29 cellular contexts compared by ENCODE assay signal in genomic region chr22:23262474-23263332, GRCh38.
DNase-seq lines count a peak whose midpoint lies in the region; ATAC-seq, FAIRE-seq and TF ChIP-seq lines count a peak whose summit lies in the region.
"Had no signal": no experiment of that assay in that cellular context is flagged by ENCODE, and none has a peak within 500 bp of the region (broad histone marks: within the 10 kb centered on the region; RNA-seq: fewer than 3 reads in every experiment).

No MANE protein-coding gene starts in this region.

- no peak for FAIRE-seq in HepG2 (lab: Jason Lieb, UNC)
- FAIRE-seq: A204.1, endothelial cell of umbilical vein, GM18507, H54 had no signal

- CTCF ChIA-PET in HepG2 (lab: Yijun Ruan, JAX; ENCODE audit: low intra/inter-chr PET ratio, low total read pairs) = no interaction called here

- TF ChIP-seq EP300 in HepG2 (IDR thresholded peaks at IDR 0.05; ENCODE audit: low read depth in 2 of 2, low read length in 2 of 2) (no peak), HepG2 (CRISPR knock-in tag; IDR thresholded peaks at IDR 0.05; ENCODE audit: borderline replicate concordance) (no peak)

- no peaks in the 10 kb centered on the region for H3K27me3 Mint-ChIP-seq in nephron progenitor cell (ENCODE audit: low read depth, poor library complexity)
- H3K27me3 Mint-ChIP-seq: brain had no signal

- H3K27ac ChIP-seq in liver (ENCODE audit: low read depth in 1 of 2, low read length in 2 of 2) (peak overlapping the region; percentile 14 to 68), HepG2 (ENCODE audit: extremely low read length, insufficient read depth, low read length) (no peak overlapping the region), brain microvascular endothelial cell (peak overlapping the region; percentile 16), body of pancreas (no peak overlapping the region), thyroid gland (peak overlapping the region in 1 of 3 donors; percentile 28)
- H3K27ac ChIP-seq: gastrocnemius medialis, upper lobe of right lung had no signal

- DNase-seq in HepG2 (ENCODE audit: low spot score) (no peak), brain microvascular endothelial cell (no peak), nephron progenitor cell (peak; percentile 52), HPDE6-E6E7 (ENCODE audit: extremely low spot score) (no peak), body of pancreas (no peak), thyroid gland (no peak)
- DNase-seq in activated T-cell treated with anti-CD3 and anti-CD28 coated beads, Interleukin-2, amount 50 U/mL, for 1 hour = no peak
- DNase-seq: activated CD4-positive, alpha-beta T cell treated with anti-CD3 and anti-CD28 coated beads, Interleukin-2, amount 50 U/mL, for 4 hours; activated CD4-positive, CD25-positive, alpha-beta regulatory T cell; activated naive CD4-positive, alpha-beta T cell treated with anti-CD3 and anti-CD28 coated beads for 36 hours; adrenal gland; DMS 273 treated with DMSO at 0.1 percent for 48 hours; gastrocnemius medialis; Kasumi-1; NCI-H1417 treated with DMSO at 0.1 percent for 48 hours; NCI-H2081; NCI-H2227 treated with DMSO at 0.1 percent for 48 hours; NCI-H526; PC-3; SK-N-SH; stimulated activated CD4-positive, alpha-beta T cell treated with anti-CD3 and anti-CD28 coated beads, Interleukin-2, amount 100 ng/mL, for 48 hours; upper lobe of right lung had no signal

- no peaks in the 10 kb centered on the region for H3K79me2 ChIP-seq in HepG2 (ENCODE audit: insufficient read depth, low read length)

- peaks cover 12 to 17% (median 15%) of the 10 kb centered on the region in 4 donors for H3K4me1 ChIP-seq in liver (ENCODE audit: control insufficient read depth in 4 of 4, insufficient read depth in 4 of 4, low read length in 3 of 4)
- no peaks in the 10 kb centered on the region for H3K4me1 ChIP-seq in HepG2 (ENCODE audit: insufficient read depth, low read length)
- H3K4me1 ChIP-seq in body of pancreas = no peaks in the 10 kb centered on the region
- peaks cover 26 to 40% of the 10 kb centered on the region in 2 donors for H3K4me1 ChIP-seq in thyroid gland

- no peak overlapping the region for H3K4me3 ChIP-seq in liver (ENCODE audit: low read depth in 1 of 3, low read length in 3 of 3)
- H3K4me3 ChIP-seq in HepG2 (replicated peaks in 1 of 3; ENCODE audit: insufficient read depth in 1 of 3, low read depth in 2 of 3, low read length in 3 of 3) = no peak overlapping the region
- no peak overlapping the region for H3K4me3 ChIP-seq in brain microvascular endothelial cell (ENCODE audit: low read depth, low read length)
- no peak overlapping the region for H3K4me3 ChIP-seq in body of pancreas
- no peak overlapping the region for H3K4me3 ChIP-seq in thyroid gland (replicated peaks in 1 of 3)
- H3K4me3 ChIP-seq: adrenal gland, gastrocnemius medialis, upper lobe of right lung had no signal

- peaks cover 26% of the 10 kb centered on the region for H3K36me3 Mint-ChIP-seq in nephron progenitor cell (ENCODE audit: low read depth)

- in situ Hi-C loops in HepG2 (cut with HindIII; ENCODE audit: extremely low pct_ligation_motif_present, low pct_unique_long_range_greater_than_20kb) (no loop called here), brain microvascular endothelial cell (cut with HindIII; ENCODE audit: low pct_ligation_motif_present, low sequenced_read_pairs) (no loop called here)

- no peaks in the 10 kb centered on the region for H3K9me3 Mint-ChIP-seq in nephron progenitor cell
- H3K9me3 Mint-ChIP-seq: activated naive CD4-positive, alpha-beta T cell treated with anti-CD3 and anti-CD28 coated beads for 36 hours; brain had no signal

- no peak overlapping the region for H3K4me2 ChIP-seq in HepG2 (ENCODE audit: low read depth, low read length)
- H3K4me2 ChIP-seq: SK-N-SH had no signal

- H3K4me1 Mint-ChIP-seq in nephron progenitor cell = peaks cover 52% of the 10 kb centered on the region

- intact Hi-C loops in HepG2 (cut with micrococcal nuclease; ENCODE audit: unreplicated experiment) = no loop called here
- intact Hi-C loops in body of pancreas (cut with DNase I) = no loop called here
- intact Hi-C loops in thyroid gland (cut with DNase I) = no loop called here

- H2AFZ ChIP-seq in HepG2 (ENCODE audit: low read length) = no peak overlapping the region

- H3K4me3 Mint-ChIP-seq in nephron progenitor cell = no peak overlapping the region
- H3K4me3 Mint-ChIP-seq: activated naive CD4-positive, alpha-beta T cell treated with anti-CD3 and anti-CD28 coated beads for 36 hours; brain had no signal

- H3K27ac Mint-ChIP-seq in nephron progenitor cell = no peak overlapping the region

- ATAC-seq in HepG2 (no peak), body of pancreas (no peak)
- ATAC-seq: gastrocnemius medialis, PC-3, Right ventricle myocardium inferior had no signal

- H3K9me3 ChIP-seq in liver (ENCODE audit: control insufficient read depth in 4 of 4, low read length in 3 of 4) (no peaks in the 10 kb centered on the region), HepG2 (ENCODE audit: low read length) (no peaks in the 10 kb centered on the region), body of pancreas (no peaks in the 10 kb centered on the region), thyroid gland (no peaks in the 10 kb centered on the region)
- H3K9me3 ChIP-seq: adrenal gland, gastrocnemius medialis, SK-N-SH, upper lobe of right lung had no signal

- TF ChIP-seq CTCF in liver (IDR thresholded peaks at IDR 0.05; ENCODE audit: low read depth, low read length, missing input control) (no peak), HepG2 (CRISPR knock-in tag; IDR thresholded peaks at IDR 0.05) (no peak), brain microvascular endothelial cell (IDR thresholded peaks at IDR 0.05; ENCODE audit: low read depth, low read length, missing control alignments) (no peak), nephron progenitor cell (IDR thresholded peaks at IDR 0.05) (no peak), body of pancreas (IDR thresholded peaks at IDR 0.05) (no peak), thyroid gland (IDR thresholded peaks at IDR 0.05) (no peak)

- 82% methylated on average over 60 of the region's 60 CpGs for WGBS in liver
- WGBS in HepG2 (ENCODE audit: low lambda C conversion rate) = 98% methylated on average over 55 of the region's 60 CpGs
- WGBS in body of pancreas, 2 donors = 87 to 90% methylated on average over 50 to 57 of the region's 60 CpGs
- 80 to 84% methylated on average over 58 to 59 of the region's 60 CpGs for WGBS in thyroid gland, 2 donors

- no peak overlapping the region for H3K9ac ChIP-seq in liver (ENCODE audit: low read depth in 1 of 2, low read length in 2 of 2)
- H3K9ac ChIP-seq in HepG2 (ENCODE audit: insufficient read depth, low read depth, low read length) = no peak overlapping the region
- H3K9ac ChIP-seq: SK-N-SH had no signal

- no peaks in the 10 kb centered on the region; the same call in 1 of the 2 replicates for H4K20me1 ChIP-seq in HepG2 (ENCODE audit: insufficient read depth, low read length)

- BruUV-seq in HepG2 (replicated peaks; lab: Mats Ljungman, UMichigan) = no TSS peak

- TF ChIP-seq POLR2A in HepG2 (IDR thresholded peaks at IDR 0.05; ENCODE audit: insufficient read depth in 1 of 2, low read depth in 2 of 2, low read length in 2 of 2) = no peak
- no peak for TF ChIP-seq POLR2A in body of pancreas (IDR thresholded peaks at IDR 0.05)
- no peak for TF ChIP-seq POLR2A in thyroid gland (IDR thresholded peaks at IDR 0.05)

- TF ChIP-seq RAD21 in liver (IDR thresholded peaks at IDR 0.05) (no peak), HepG2 (CRISPR knock-in tag; IDR thresholded peaks at IDR 0.05) (no peak)

- H3K27me3 ChIP-seq in liver (ENCODE audit: control insufficient read depth in 4 of 4, insufficient read depth in 4 of 4, low read length in 3 of 4) (no peaks in the 10 kb centered on the region), HepG2 (ENCODE audit: control insufficient read depth in 1 of 2, insufficient read depth in 2 of 2, low read length in 2 of 2) (no peaks in the 10 kb centered on the region), brain microvascular endothelial cell (replicated peaks) (peaks cover 2% of the 10 kb centered on the region), body of pancreas (no peaks in the 10 kb centered on the region), thyroid gland (no peaks in the 10 kb centered on the region)
- H3K27me3 ChIP-seq: adrenal gland, gastrocnemius medialis, upper lobe of right lung had no signal

- H3K36me3 ChIP-seq in liver (ENCODE audit: control insufficient read depth in 4 of 4, insufficient read depth in 3 of 4, low read depth in 1 of 4, low read length in 3 of 4) (peaks cover 0 to 8% (median 2%) of the 10 kb centered on the region in 4 donors), HepG2 (replicated peaks in 1 of 2; ENCODE audit: control insufficient read depth in 1 of 2, insufficient read depth in 2 of 2, low read length in 2 of 2) (peaks cover 25 to 80% of the 10 kb centered on the region in 2 experiments; a peak in 4 of 5 replicates), brain microvascular endothelial cell (replicated peaks) (peaks cover 68% of the 10 kb centered on the region), body of pancreas (replicated peaks in 1 of 2; ENCODE audit: insufficient read depth in 1 of 2, low read depth in 2 of 2) (peaks cover 0 to 12% of the 10 kb centered on the region in 2 donors), thyroid gland (peaks cover 10 to 15% of the 10 kb centered on the region in 2 donors)

- POLR2A ChIA-PET in HepG2 (lab: Yijun Ruan, JAX) = no interaction called here

TF ChIP-seq in liver, 16 proteins besides CTCF, POLR2A, EP300 and RAD21:
- TF ChIP-seq NR2F2 (IDR thresholded peaks at IDR 0.05) = peak; percentile 31
- no peak for TF ChIP-seq HNF4G (IDR thresholded peaks at IDR 0.05)
TF ChIP-seq in liver: peak in this region for 1.

TF ChIP-seq in HepG2, 621 proteins besides CTCF, POLR2A, EP300 and RAD21 (continues in another document):
- TF ChIP-seq SNAPC2 (CRISPR knock-in tag; IDR thresholded peaks at IDR 0.05) (no peak), TCF7 (IDR thresholded peaks at IDR 0.05; ENCODE audit: low read depth) (no peak), ZBTB38 (CRISPR knock-in tag; IDR thresholded peaks at IDR 0.05) (no peak), CENPBD1 (CRISPR knock-in tag; IDR thresholded peaks at IDR 0.05; ENCODE audit: borderline replicate concordance, low read depth) (no peak), PHF5A (CRISPR knock-in tag; IDR thresholded peaks at IDR 0.05; ENCODE audit: low read depth, unreplicated experiment) (no peak)

Comparison
In these comparisons a context has a peak if more than half of its experiments do, and no peak if none do; other contexts are left out.
1. H3K27ac ChIP-seq: peak in liver (2 of 2) and brain microvascular endothelial cell (single experiment); none in HepG2 (single experiment) and body of pancreas (0 of 4).